ENCODE assay signal across 8 cellular contexts in genomic region chr1:211578640-211579433, GRCh38. TPM values are rescaled to one million over a fixed set of nuclear protein-coding genes. Genes with fewer than 3 reads are reported as not detected.
A peak's percentile ranks its signal among the peaks of the same experiment; 100 is the strongest.
DNase-seq lines count a peak whose midpoint lies in the region; ATAC-seq and TF ChIP-seq lines count a peak whose summit lies in the region.

TSS of gene SLC30A1 (minus strand) at chr1:211579161. CDS start at chr1:211578612, 549 bp downstream.

- peak within 1 kb of the TSS; percentile 90 for H3K4me2 ChIP-seq in mammary epithelial cell (ENCODE audit: insufficient read depth, low read depth, low read length)

- H3K4me3 ChIP-seq in ACC112 (ENCODE audit: low read depth, low read length) (peak within 1 kb of the TSS; percentile 95), mammary epithelial cell (replicated peaks in 1 of 3; ENCODE audit: insufficient read depth in 1 of 3, low read depth in 2 of 3, low read length in 3 of 3) (peak within 1 kb of the TSS; percentile 85 to 96 (median 96))

- ATAC-seq in GM18870 (IDR thresholded peaks at IDR 0.05; ENCODE audit: unreplicated experiment) = peak; percentile 75
- peak; percentile 88 for ATAC-seq in HG03135 (IDR thresholded peaks at IDR 0.05; ENCODE audit: unreplicated experiment)

- H3K27me3 ChIP-seq in ACC112 (ENCODE audit: insufficient read depth, low read length) (no peaks in the 10 kb centered on the region), mammary epithelial cell (ENCODE audit: insufficient read depth, low read length) (no peaks in the 10 kb centered on the region)

- peaks cover 45% of the 10 kb centered on the region for H3K4me1 ChIP-seq in ACC112 (ENCODE audit: control insufficient read depth, insufficient read depth, low read length, unreplicated experiment)
- H3K4me1 ChIP-seq in mammary epithelial cell (ENCODE audit: insufficient read depth, low read length) = peaks cover 23% of the 10 kb centered on the region

- H2AFZ ChIP-seq in ACC112 (ENCODE audit: low read length, unreplicated experiment) (peak within 1 kb of the TSS; percentile 63), mammary epithelial cell (ENCODE audit: low read depth, low read length) (peak within 1 kb of the TSS; percentile 91)

- H3K9me3 ChIP-seq in mammary epithelial cell (replicated peaks; ENCODE audit: insufficient read depth, low read length) = no peaks in the 10 kb centered on the region

- H3K36me3 ChIP-seq in ACC112 (ENCODE audit: insufficient read depth, low read length) = peaks cover 16% of the 10 kb centered on the region
- H3K36me3 ChIP-seq in mammary epithelial cell (ENCODE audit: insufficient read depth, low read length) = peaks cover 5% of the 10 kb centered on the region

- H3K79me2 ChIP-seq in ACC112 (ENCODE audit: control insufficient read depth, insufficient read depth, low read length, unreplicated experiment) (peaks cover 49% of the 10 kb centered on the region), mammary epithelial cell (ENCODE audit: insufficient read depth, low read length) (peaks cover 49% of the 10 kb centered on the region)

- intact Hi-C loops in mammary epithelial cell (cut with micrococcal nuclease) = loop anchor here (1.0 to 10.0 kb wide), 6 partner anchors 13 to 1174 kb away; partner anchors contain the start of genes DTL and INTS7

- 0% methylated on average over 13 of the region's 97 CpGs for WGBS in mammary epithelial cell (ENCODE audit: low coverage, missing lambda C conversion rate)

- CTCF ChIA-PET in mammary epithelial cell (lab: Charles Lee; ENCODE audit: low non-redundant PET) = interaction anchor here (0.5 to 0.6 kb wide), 2 partner anchors 120 to 1435 kb away, joined by 3 read pairs; no protein-coding TSS in a partner anchor

- dilution Hi-C loops in mammary epithelial cell (cut with HindIII; ENCODE audit: low sequenced_read_pairs) = no loop called here

- DNase-seq in NCI-H2196 treated with DMSO at 0.1 percent for 48 hours (lab: John Stamatoyannopoulos, UW; ENCODE audit: unreplicated experiment) = peak; percentile 94
- peak; percentile 98 for DNase-seq in mammary epithelial cell
- DNase-seq in iPS-NIHi7 (ENCODE audit: extremely low spot score) = peak; percentile 99
- peak; percentile 97 for DNase-seq in smooth muscle cell of the brain vasculature (ENCODE audit: low read depth, low spot score)

- H4K20me1 ChIP-seq in mammary epithelial cell (ENCODE audit: insufficient read depth, low read length) = no peaks in the 10 kb centered on the region

- H3K27ac ChIP-seq in ACC112 (ENCODE audit: low read depth, low read length) = peak within 1 kb of the TSS; percentile 62
- peak within 1 kb of the TSS; percentile 88 for H3K27ac ChIP-seq in VCaP
- peak within 1 kb of the TSS; percentile 59 for H3K27ac ChIP-seq in mammary epithelial cell (ENCODE audit: insufficient read depth, low read depth, low read length)

- peak within 1 kb of the TSS; percentile 64 for H3K9ac ChIP-seq in mammary epithelial cell (ENCODE audit: insufficient read depth, low read length)

- TF ChIP-seq CTCF in VCaP (conservative IDR thresholded peaks at IDR 0.05) = no peak
- TF ChIP-seq CTCF in mammary epithelial cell (conservative IDR thresholded peaks at IDR 0.05 in 1 of 2, IDR thresholded peaks at IDR 0.05 in 1 of 2; ENCODE audit: extremely low read depth in 1 of 2, insufficient read depth in 1 of 2, low read depth in 1 of 2, low read length in 2 of 2) = no peak

- TSS peak; percentile 6 for BruUV-seq in mammary epithelial cell (replicated peaks; lab: Mats Ljungman, UMichigan)

- in situ Hi-C loops in mammary epithelial cell (cut with MboI; ENCODE audit: low sequenced_read_pairs in 2 of 2) = no loop called here

RNA-seq across cellular contexts. Expression of gene SLC30A1, which starts in this region (rescaled TPM):
- total RNA-seq in mammary epithelial cell = 10 to 100 TPM; 30.2 to 63.0 TPM
- polyA plus RNA-seq in mammary epithelial cell = 6.6 TPM
- 18.0 TPM for polyA minus RNA-seq in mammary epithelial cell

Comparison
In these comparisons a context has a peak if more than half of its experiments do, and no peak if none do; other contexts are left out.
1. Peak in every context shown above with its lines: DNase-seq, ATAC-seq, H3K4me3 ChIP-seq and H3K27ac ChIP-seq.